Comparison of ENCODE assay signal across 14 cellular contexts in genomic region chr2:158990397-158991209, GRCh38. TPM values are rescaled to one million over a fixed set of nuclear protein-coding genes. Genes with fewer than 3 reads are reported as not detected.
DNase-seq lines count a peak whose midpoint lies in the region; ATAC-seq, FAIRE-seq and TF ChIP-seq lines count a peak whose summit lies in the region.
"Had no signal": no experiment of that assay in that cellular context is flagged by ENCODE, and none has a peak within 500 bp of the region (broad histone marks: within the 10 kb centered on the region; RNA-seq: fewer than 3 reads in every experiment).

No MANE protein-coding gene starts in this region.

- in situ Hi-C loops in astrocyte of the spinal cord (cut with HindIII; ENCODE audit: low sequenced_read_pairs) (no loop called here), GM13977 (cut with MboI; ENCODE audit: low pct_unique_long_range_greater_than_20kb, low sequenced_read_pairs, unreplicated experiment) (no loop called here)

- peak; percentile 57 for FAIRE-seq in HTR-8/SVneo (lab: Jason Lieb, UNC)
- peak; percentile 99 for FAIRE-seq in keratinocyte (lab: Jason Lieb, UNC)
- FAIRE-seq: frontal cortex had no signal

- peak overlapping the region; percentile 68 for H3K4me2 ChIP-seq in keratinocyte (ENCODE audit: control insufficient read depth, extremely low read depth, insufficient read depth, low read depth, low read length)

- H3K9ac ChIP-seq in keratinocyte (ENCODE audit: control insufficient read depth, extremely low read depth, insufficient read depth, low read length), result peak overlapping the region; percentile 1
- H3K9ac ChIP-seq: parathyroid adenoma had no signal

- H3K9me1 ChIP-seq in keratinocyte (ENCODE audit: control insufficient read depth, extremely low read depth, insufficient read depth, low read length), result peaks cover 1% of the 10 kb centered on the region

- no peaks in the 10 kb centered on the region for H3K27me3 ChIP-seq in keratinocyte (ENCODE audit: control insufficient read depth, extremely low read depth, insufficient read depth, low read length)
- no peaks in the 10 kb centered on the region for H3K27me3 ChIP-seq in uterus

- TF ChIP-seq CTCF in astrocyte of the spinal cord (IDR thresholded peaks at IDR 0.05; ENCODE audit: low read depth, low read length) (no peak), keratinocyte (optimal IDR thresholded peaks at IDR 0.05 in 1 of 3, IDR thresholded peaks at IDR 0.05 in 1 of 3, conservative IDR thresholded peaks at IDR 0.05 in 1 of 3; ENCODE audit: extremely low read depth in 1 of 3, insufficient read depth in 2 of 3, low read length in 3 of 3) (no peak), uterus (IDR thresholded peaks at IDR 0.05) (no peak), GM13977 (IDR thresholded peaks at IDR 0.05; ENCODE audit: extremely low read depth, insufficient read depth, missing control alignments) (no peak)

- H3K4me1 ChIP-seq in keratinocyte (ENCODE audit: control insufficient read depth, extremely low read depth, insufficient read depth, low read length) (peaks cover 63% of the 10 kb centered on the region), uterus (peaks cover 3 to 5% of the 10 kb centered on the region in 2 donors)
- H3K4me1 ChIP-seq: parathyroid adenoma had no signal

- peaks cover 80% of the 10 kb centered on the region for H3K79me2 ChIP-seq in keratinocyte (ENCODE audit: control insufficient read depth, insufficient read depth, low read length)

- DNase-seq in AG08396 (ENCODE audit: low spot score), result peak; percentile 85
- peak; percentile 74 for DNase-seq in HTR-8/SVneo (ENCODE audit: insufficient read length, low spot score)
- peak; percentile 88 for DNase-seq in astrocyte of the spinal cord (ENCODE audit: low read depth, low spot score)
- peak; percentile 98 for DNase-seq in keratinocyte (ENCODE audit: low read depth, low spot score)
- DNase-seq in uterus, result no peak
- no peak for DNase-seq in GM13977 (ENCODE audit: low spot score)
- DNase-seq in cortex of kidney (lab: John Stamatoyannopoulos, UW), result no peak
- DNase-seq: NCI-H1092 treated with DMSO at 0.1 percent for 48 hours; NCI-H524 treated with DMSO at 0.1 percent for 48 hours; stimulated activated CD4-positive, alpha-beta T cell treated with anti-CD3 and anti-CD28 coated beads, Interleukin-4, amount 100 ng/mL, for 4 hours had no signal

- dilution Hi-C loops in keratinocyte (cut with MboI; ENCODE audit: extremely low pct_ligation_motif_present, low sequenced_read_pairs), result no loop called here

- H2AFZ ChIP-seq in keratinocyte (ENCODE audit: control insufficient read depth, low read length), result no peak overlapping the region
- H2AFZ ChIP-seq: parathyroid adenoma had no signal

- H3K4me3 ChIP-seq in astrocyte of the spinal cord (ENCODE audit: low read depth, low read length) (no peak overlapping the region), keratinocyte (ENCODE audit: control insufficient read depth in 2 of 3, extremely low read depth in 1 of 3, insufficient read depth in 2 of 3, low read depth in 1 of 3, low read length in 3 of 3) (no peak overlapping the region), uterus (no peak overlapping the region)

- peak overlapping the region; percentile 85 for H3K27ac ChIP-seq in keratinocyte (ENCODE audit: control insufficient read depth, insufficient read depth, low read length)
- no peak overlapping the region for H3K27ac ChIP-seq in uterus
- H3K27ac ChIP-seq: parathyroid adenoma had no signal

- H3K36me3 ChIP-seq in keratinocyte (ENCODE audit: control insufficient read depth in 2 of 2, extremely low read depth in 1 of 2, insufficient read depth in 2 of 2, low read length in 2 of 2) (no peaks in the 10 kb centered on the region), uterus (no peaks in the 10 kb centered on the region)

- intact Hi-C loops in uterus (cut with DNase I; ENCODE audit: low total_unique reads), result no loop called here

- TF ChIP-seq POLR2A in uterus (IDR thresholded peaks at IDR 0.05), result no peak

- no peaks in the 10 kb centered on the region for H3K9me3 ChIP-seq in keratinocyte (ENCODE audit: control insufficient read depth, low read depth, low read length)
- no peaks in the 10 kb centered on the region for H3K9me3 ChIP-seq in uterus

- H4K20me1 ChIP-seq in keratinocyte (ENCODE audit: control insufficient read depth, extremely low read depth, insufficient read depth, low read length), result peaks cover 4% of the 10 kb centered on the region

- ATAC-seq in GM18511 (IDR thresholded peaks at IDR 0.05; ENCODE audit: unreplicated experiment), result no peak

RNA-seq across cellular contexts. Expression of gene TANC1, which starts 22.2 kb away (rescaled TPM):
- polyA plus RNA-seq in keratinocyte, result 30.6 to 33.5 TPM (median 32.1 TPM) in 3 replicates
- 9.5 TPM for polyA plus RNA-seq in keratinocyte (2011; ENCODE audit: low read depth)
- polyA plus RNA-seq in keratinocyte (2011; cell fraction: cytosol; rRNA removed), result 15.8 and 21.1 TPM in 2 replicates
- polyA plus RNA-seq in keratinocyte (2011; cell fraction: nucleus; rRNA removed), result 68.8 and 75.6 TPM in 2 replicates
- polyA plus RNA-seq in keratinocyte (2012; ENCODE audit: low replicate concordance), result 17.3 and 21.0 TPM in 2 replicates
- polyA minus RNA-seq in keratinocyte, result 47.9 to 95.9 TPM (median 87.9 TPM) in 3 replicates
- polyA minus RNA-seq in keratinocyte (2011; cell fraction: cytosol; rRNA and poly(A)+ RNA removed), result 38.4 TPM
- 94.2 and 157 TPM in 2 replicates for polyA minus RNA-seq in keratinocyte (2011; cell fraction: nucleus; rRNA and poly(A)+ RNA removed)
- total RNA-seq in uterus, result 10 to 100 TPM; 34.7 to 92.7 (median 67.4) TPM
- polyA plus RNA-seq: CD14-positive monocyte had no signal

Comparison
In these comparisons a context has a peak if more than half of its experiments do, and no peak if none do; other contexts are left out.
1. DNase-seq: peak in AG08396 (single experiment), HTR-8/SVneo (single experiment), astrocyte of the spinal cord (single experiment) and keratinocyte (single experiment); none in uterus (0 of 2), GM13977 (single experiment) and cortex of kidney (single experiment).